In the genomic region with DNA sequence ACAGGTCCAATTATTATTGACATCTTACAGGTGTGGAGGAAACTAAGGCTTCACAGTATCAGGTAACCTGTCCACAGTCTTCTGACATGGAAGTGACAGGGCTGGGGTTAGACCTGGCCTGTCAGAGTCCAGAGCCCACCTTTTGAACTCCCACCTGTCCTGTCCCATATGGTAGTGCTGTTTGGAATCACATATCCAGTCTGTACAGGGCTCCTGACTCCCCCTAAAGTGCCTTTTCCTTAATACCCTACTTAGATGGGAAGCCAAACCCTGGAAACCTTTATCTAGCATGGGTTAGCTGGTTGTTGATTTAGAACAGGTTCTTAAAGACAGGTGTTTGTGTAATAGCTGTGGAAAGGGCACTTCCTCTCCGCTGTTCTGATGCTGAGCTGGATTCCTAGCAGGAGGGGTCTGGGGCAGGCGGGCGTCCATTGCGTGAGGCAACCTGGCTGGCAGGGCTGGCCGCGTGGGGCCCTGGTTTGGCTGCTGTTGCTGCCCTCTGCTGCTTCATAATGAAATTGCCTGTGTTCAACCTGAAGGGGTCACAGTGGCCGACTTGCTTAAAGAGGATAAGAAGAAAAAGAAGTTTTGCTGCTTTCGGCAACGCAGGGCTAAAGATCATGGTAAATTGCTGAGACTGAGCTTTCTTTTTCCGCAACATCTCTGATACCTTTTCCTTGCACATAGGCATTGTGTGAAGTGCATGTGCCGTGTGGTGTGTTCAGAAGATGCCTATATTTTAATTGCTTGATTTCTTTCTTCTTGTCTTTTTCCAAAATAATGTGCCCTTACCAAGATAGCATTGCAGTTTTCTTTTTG, we compare ENCODE assay signal across 8 cellular contexts.
DNase-seq lines count a peak whose midpoint lies in the region; ATAC-seq and TF ChIP-seq lines count a peak whose summit lies in the region.

No MANE protein-coding gene starts in this region.

- 28 to 52% methylated on average over 11 of the region's 11 CpGs for whole genome bisulfite sequencing in testis, 2 donors

- H3K4me1 Mint-ChIP-seq in activated T-helper 2 cell treated with anti-CD3 and anti-CD28 coated beads, Interferon-gamma antibody, Interleukin-2, Interleukin-4, amounts not matched to agents 10 μg/mL and 5 μg/mL and 100 μg/mL, durations not matched to agents 14 hours and 24 hours and 36 hours (ENCODE audit: low read depth), result peaks cover 49% of the 10 kb centered on the region

- H3K27ac ChIP-seq in AG04450 (ENCODE audit: low read depth, low read length) (no peak overlapping the region), foreskin keratinocyte (no peak overlapping the region), testis (no peak overlapping the region)

- ATAC-seq in GM18868 (IDR thresholded peaks at IDR 0.05; ENCODE audit: unreplicated experiment), result peak; percentile 77
- ATAC-seq in foreskin keratinocyte, result peak; percentile 85

- H3K36me3 Mint-ChIP-seq in activated T-helper 2 cell treated with anti-CD3 and anti-CD28 coated beads, Interferon-gamma antibody, Interleukin-2, Interleukin-4, amounts not matched to agents 10 μg/mL and 5 μg/mL and 100 μg/mL, durations not matched to agents 14 hours and 24 hours and 36 hours (ENCODE audit: low read depth), result no peaks in the 10 kb centered on the region

- H3K4me3 Mint-ChIP-seq in activated T-helper 2 cell treated with anti-CD3 and anti-CD28 coated beads, Interferon-gamma antibody, Interleukin-2, Interleukin-4, amounts not matched to agents 10 μg/mL and 5 μg/mL and 100 μg/mL, durations not matched to agents 14 hours and 24 hours and 36 hours (ENCODE audit: low read depth), result no peak overlapping the region

- H3K27me3 ChIP-seq in AG04450 (ENCODE audit: control insufficient read depth, insufficient read depth, low read length) (peaks cover 8% of the 10 kb centered on the region), foreskin keratinocyte (peaks cover 6% of the 10 kb centered on the region), testis (no peaks in the 10 kb centered on the region)

- H3K9me3 ChIP-seq in AG04450 (ENCODE audit: control insufficient read depth, insufficient read depth, low read length) (no peaks in the 10 kb centered on the region), testis (no peaks in the 10 kb centered on the region)

- intact Hi-C loops in activated T-helper 2 cell treated with anti-CD3 and anti-CD28 coated beads, Interferon-gamma antibody, Interleukin-2, Interleukin-4, amounts not matched to agents 10 μg/mL and 5 μg/mL and 100 μg/mL, durations not matched to agents 14 hours and 24 hours and 36 hours (cut with micrococcal nuclease), result loop anchor here (1.0 to 5.0 kb wide), 3 partner anchors 33 to 335 kb away; no protein-coding TSS in a partner anchor
- intact Hi-C loops in testis (cut with DNase I; ENCODE audit: low total_unique reads), result loop anchor here (10.0 kb wide), 1 partner anchor 325 kb away; no protein-coding TSS in a partner anchor

- no peak for TF ChIP-seq POLR2A in testis (IDR thresholded peaks at IDR 0.05)

- POLR2A ChIA-PET in AG04450 (lab: Yijun Ruan, JAX), result no interaction called here

- CTCF ChIA-PET in AG04450 (lab: Charles Lee), result interaction anchor here (0.6 to 2.9 kb wide), 42 partner anchors 11 to 599 kb away, joined by 3 to 31 read pairs (median 4); no protein-coding TSS in a partner anchor

- H3K9me3 Mint-ChIP-seq in activated T-helper 2 cell treated with anti-CD3 and anti-CD28 coated beads, Interferon-gamma antibody, Interleukin-2, Interleukin-4, amounts not matched to agents 10 μg/mL and 5 μg/mL and 100 μg/mL, durations not matched to agents 14 hours and 24 hours and 36 hours, result no peaks in the 10 kb centered on the region

- DNase-seq in AG04450 (ENCODE audit: low read depth, low spot score), result peak; percentile 21
- peak; percentile 22 for DNase-seq in HuH-7.5 (ENCODE audit: low spot score)
- peak; percentile 43 for DNase-seq in RPMI7951 (ENCODE audit: low read depth)
- peak; percentile 62 for DNase-seq in activated T-helper 2 cell treated with anti-CD3 and anti-CD28 coated beads, Interferon-gamma antibody, Interleukin-2, Interleukin-4, amounts not matched to agents 10 μg/mL and 5 μg/mL and 100 μg/mL, durations not matched to agents 14 hours and 24 hours and 36 hours (ENCODE audit: low spot score)
- DNase-seq in foreskin keratinocyte, result peak in 1 of 2 donors; percentile 22
- peak; percentile 20 for DNase-seq in non-pigmented ciliary epithelial cell (ENCODE audit: low read depth)
- peak; percentile 82 for DNase-seq in testis

- H3K27ac Mint-ChIP-seq in activated T-helper 2 cell treated with anti-CD3 and anti-CD28 coated beads, Interferon-gamma antibody, Interleukin-2, Interleukin-4, amounts not matched to agents 10 μg/mL and 5 μg/mL and 100 μg/mL, durations not matched to agents 14 hours and 24 hours and 36 hours, result peak overlapping the region; percentile 43

- TF ChIP-seq CTCF in AG04450 (IDR thresholded peaks at IDR 0.05; ENCODE audit: low read depth, low read length) (peak; percentile 79), foreskin keratinocyte (conservative IDR thresholded peaks at IDR 0.05) (peak; percentile 78), testis (IDR thresholded peaks at IDR 0.05) (peak; percentile 46 to 76 (median 76))

- H3K4me3 ChIP-seq in AG04450 (ENCODE audit: low read depth, low read length) (no peak overlapping the region), testis (no peak overlapping the region)

- H3K36me3 ChIP-seq in testis (ENCODE audit: low read depth, missing control alignments), result no peaks in the 10 kb centered on the region

- no peaks in the 10 kb centered on the region for H3K4me1 ChIP-seq in foreskin keratinocyte
- peaks cover 24% of the 10 kb centered on the region for H3K4me1 ChIP-seq in testis

- H3K27me3 Mint-ChIP-seq in activated T-helper 2 cell treated with anti-CD3 and anti-CD28 coated beads, Interferon-gamma antibody, Interleukin-2, Interleukin-4, amounts not matched to agents 10 μg/mL and 5 μg/mL and 100 μg/mL, durations not matched to agents 14 hours and 24 hours and 36 hours (ENCODE audit: low read depth), result no peaks in the 10 kb centered on the region
